Comparison of ENCODE assay signal across 26 cellular contexts in genomic region chr3:18778094-18778493, GRCh38.
"Had no signal": no experiment of that assay in that cellular context is flagged by ENCODE, and none has a peak within 500 bp of the region (broad histone marks: within the 10 kb centered on the region; RNA-seq: fewer than 3 reads in every experiment).

No MANE protein-coding gene starts in this region.

- H3K36me3 Mint-ChIP-seq: activated naive CD4-positive, alpha-beta T cell treated with anti-CD3 and anti-CD28 coated beads, Interleukin-2, amount 10 ng/mL, durations not matched to agents 7 days and 5 days had no signal

- H3K27ac ChIP-seq: gastrocnemius medialis, left lung, lower lobe of right lung, ovary, right lobe of liver, thyroid gland, upper lobe of left lung, vagina had no signal

- H3K27me3 Mint-ChIP-seq: activated naive CD4-positive, alpha-beta T cell treated with anti-CD3 and anti-CD28 coated beads, Interleukin-2, amount 10 ng/mL, durations not matched to agents 7 days and 5 days; effector memory CD8-positive, alpha-beta T cell had no signal

- H3K4me3 ChIP-seq: gastrocnemius medialis, left lung, lower lobe of right lung, ovary, right lobe of liver, thyroid gland, upper lobe of left lung, vagina had no signal

- H3K4me3 Mint-ChIP-seq: activated naive CD4-positive, alpha-beta T cell treated with anti-CD3 and anti-CD28 coated beads, Interleukin-2, amount 10 ng/mL, durations not matched to agents 7 days and 5 days; effector memory CD8-positive, alpha-beta T cell had no signal

- H3K9me3 Mint-ChIP-seq: activated naive CD4-positive, alpha-beta T cell treated with anti-CD3 and anti-CD28 coated beads, Interleukin-2, amount 10 ng/mL, durations not matched to agents 7 days and 5 days; effector memory CD8-positive, alpha-beta T cell; T-helper 2 cell treated with Interferon-gamma antibody and Interleukin-4, amounts not matched to agents 5 μg/mL and 100 μg/mL, for 36 hours had no signal

- H3K4me1 ChIP-seq: gastrocnemius medialis, left lung, lower lobe of right lung, right lobe of liver, thyroid gland, upper lobe of left lung, vagina had no signal

- H3K27me3 ChIP-seq: gastrocnemius medialis, left lung, ovary, right lobe of liver, thyroid gland, upper lobe of left lung, vagina had no signal

- H3K27ac Mint-ChIP-seq: activated naive CD4-positive, alpha-beta T cell treated with anti-CD3 and anti-CD28 coated beads, Interleukin-2, amount 10 ng/mL, durations not matched to agents 7 days and 5 days; progenitor cell of endocrine pancreas had no signal

- FAIRE-seq: islet of Langerhans had no signal

- DNase-seq: activated CD4-positive, alpha-beta T cell treated with anti-CD3 and anti-CD28 coated beads for 48 hours; activated CD4-positive, alpha-beta T cell treated with anti-CD3 and anti-CD28 coated beads, Interleukin-2, amount 50 U/mL, for 48 hours; activated CD4-positive, CD25-positive, alpha-beta regulatory T cell; activated effector memory CD4-positive, alpha-beta T cell treated with Interleukin-2 at 50 U/mL for 16 hours; activated naive CD4-positive, alpha-beta T cell treated with anti-CD3 and anti-CD28 coated beads, Interleukin-2, amount 10 ng/mL, durations not matched to agents 7 days and 5 days; amygdala; caudate nucleus; cortex of kidney; effector memory CD8-positive, alpha-beta T cell; erythroblast; gastrocnemius medialis; glutamatergic neuron; left lung; lower lobe of right lung; mesendoderm; ovary; right lobe of liver; stimulated activated CD4-positive, alpha-beta T cell treated with anti-CD3 and anti-CD28 coated beads, Interleukin-2, amount 100 ng/mL, for 48 hours; stimulated activated naive CD8-positive, alpha-beta T cell treated with anti-CD3 and anti-CD28 coated beads, Interleukin-15, Interleukin-2, amounts not matched to agents 100 U/mL and 50 U/mL, for 24 hours; substantia nigra; thyroid gland; upper lobe of left lung had no signal

- ATAC-seq: gastrocnemius medialis; left lung; lower lobe of right lung; right lobe of liver; stimulated activated naive CD8-positive, alpha-beta T cell treated with anti-CD3 and anti-CD28 coated beads, Interleukin-15, Interleukin-2, amounts not matched to agents 100 U/mL and 50 U/mL, for 24 hours had no signal

- H3K9me3 ChIP-seq: gastrocnemius medialis, left lung, lower lobe of right lung, ovary, right lobe of liver, thyroid gland, upper lobe of left lung, vagina had no signal

- H3K36me3 ChIP-seq: gastrocnemius medialis, left lung, lower lobe of right lung, ovary, right lobe of liver, thyroid gland, upper lobe of left lung, vagina had no signal
